ENCODE assay signal across 27 cellular contexts in the genomic region with DNA sequence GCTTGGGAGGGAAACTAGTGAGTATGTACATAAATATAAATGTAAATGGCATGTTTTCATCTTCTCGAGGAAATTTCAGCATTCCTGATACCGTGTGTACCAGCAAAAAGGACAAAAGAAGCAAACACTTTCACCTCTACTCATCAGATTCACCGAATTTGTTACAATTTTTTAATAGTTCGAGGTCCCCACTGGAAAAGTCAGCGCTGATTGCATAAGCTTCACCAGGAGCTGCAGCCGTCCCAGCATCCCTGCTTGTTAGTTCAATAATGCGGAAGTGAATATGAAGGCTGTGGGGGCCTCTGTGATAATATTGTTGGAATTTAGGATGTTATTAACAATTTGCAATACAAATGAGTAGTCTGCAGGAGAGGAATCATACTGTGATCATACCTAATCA.
"Had no signal": no experiment of that assay in that cellular context is flagged by ENCODE, and none has a peak within 500 bp of the region (broad histone marks: within the 10 kb centered on the region; RNA-seq: fewer than 3 reads in every experiment).

No MANE protein-coding gene starts in this region.

- H3K9me3 Mint-ChIP-seq: stimulated activated naive B cell treated with anti-CD40 and anti-IgM and Interleukin-4, amounts not matched to agents 10 μg/mL and 1 μg/mL and 100 μg/mL, for 72 hours; type B pancreatic cell had no signal

- H3K4me1 ChIP-seq: stomach, suprapubic skin, testis, thyroid gland, tibial artery, transverse colon, upper lobe of left lung, upper lobe of right lung, uterus, vagina had no signal

- H3K4me1 Mint-ChIP-seq: stimulated activated effector memory CD8-positive, alpha-beta T cell treated with anti-CD3 and anti-CD28 coated beads, Interleukin-12 subunit alpha, Interleukin-12 subunit beta, amount 100 ng/mL, for 72 hours; stimulated activated memory B cell treated with anti-CD40 and anti-IgM and Interleukin-4, amounts not matched to agents 10 μg/mL and 1 μg/mL and 100 μg/mL, for 72 hours; stimulated activated naive B cell treated with anti-CD40 and anti-IgM and Interleukin-4, amounts not matched to agents 10 μg/mL and 1 μg/mL and 100 μg/mL, for 72 hours; stimulated activated naive CD8-positive, alpha-beta T cell treated with anti-CD3 and anti-CD28 coated beads, Interleukin-15, amount 100 ng/mL, for 72 hours had no signal

- DNase-seq: stimulated activated CD4-positive, alpha-beta T cell treated with anti-CD3 and anti-CD28 coated beads, Interleukin-2, amount 100 ng/mL, for 48 hours; stimulated activated CD4-positive, alpha-beta T cell treated with anti-CD3 and anti-CD28 coated beads, Interleukin-4, amount 100 ng/mL, for 1 hour; stimulated activated CD4-positive, alpha-beta T cell treated with anti-CD3 and anti-CD28 coated beads, Interleukin-4, amount 100 ng/mL, for 24 hours; stimulated activated CD4-positive, alpha-beta T cell treated with anti-CD3 and anti-CD28 coated beads, Interleukin-4, amount 100 ng/mL, for 4 hours; stimulated activated CD8-positive, alpha-beta memory T cell treated with anti-CD3 and anti-CD28 coated beads, Interleukin-4, amount 100 ng/mL, for 48 hours; stimulated activated naive B cell treated with anti-CD40 and anti-IgM and Interleukin-4, amounts not matched to agents 10 μg/mL and 1 μg/mL and 100 μg/mL, for 72 hours; stimulated activated naive CD4-positive, alpha-beta T cell; stimulated activated naive CD4-positive, alpha-beta T cell treated with Interleukin-2 at 50 U/mL for 16 hours; stimulated activated naive CD8-positive, alpha-beta T cell treated with anti-CD3 and anti-CD28 coated beads, Interleukin-15, amount 100 ng/mL, for 72 hours; stimulated activated naive CD8-positive, alpha-beta T cell treated with anti-CD3 and anti-CD28 coated beads, Interleukin-15, Interleukin-2, amounts not matched to agents 100 U/mL and 50 U/mL, for 24 hours; stomach; substantia nigra; testis; thyroid gland; tibial artery; transverse colon; upper lobe of left lung; upper lobe of right lung; uterus had no signal

- H3K4me3 ChIP-seq: stomach, suprapubic skin, testis, thoracic aorta, thyroid gland, tibial artery, transverse colon, upper lobe of left lung, upper lobe of right lung, uterus, vagina had no signal

- H3K36me3 Mint-ChIP-seq: stimulated activated effector memory CD8-positive, alpha-beta T cell treated with anti-CD3 and anti-CD28 coated beads, Interleukin-12 subunit alpha, Interleukin-12 subunit beta, amount 100 ng/mL, for 72 hours; stimulated activated memory B cell treated with anti-CD40 and anti-IgM and Interleukin-4, amounts not matched to agents 10 μg/mL and 1 μg/mL and 100 μg/mL, for 72 hours; stimulated activated naive B cell treated with anti-CD40 and anti-IgM and Interleukin-4, amounts not matched to agents 10 μg/mL and 1 μg/mL and 100 μg/mL, for 72 hours; type B pancreatic cell had no signal

- H3K27ac Mint-ChIP-seq: stimulated activated effector memory CD8-positive, alpha-beta T cell treated with anti-CD3 and anti-CD28 coated beads, Interleukin-12 subunit alpha, Interleukin-12 subunit beta, amount 100 ng/mL, for 72 hours; stimulated activated memory B cell treated with anti-CD40 and anti-IgM and Interleukin-4, amounts not matched to agents 10 μg/mL and 1 μg/mL and 100 μg/mL, for 72 hours; stimulated activated naive B cell treated with anti-CD40 and anti-IgM and Interleukin-4, amounts not matched to agents 10 μg/mL and 1 μg/mL and 100 μg/mL, for 72 hours; stimulated activated naive CD8-positive, alpha-beta T cell treated with anti-CD3 and anti-CD28 coated beads, Interleukin-15, amount 100 ng/mL, for 72 hours; stimulated activated naive CD8-positive, alpha-beta T cell treated with anti-CD3 and anti-CD28 coated beads, Interleukin-15, Interleukin-2, amounts not matched to agents 100 ng/mL and 50 ng/mL, for 24 hours; type B pancreatic cell had no signal

- H3K36me3 ChIP-seq: stomach, suprapubic skin, thoracic aorta, thyroid gland, tibial artery, transverse colon, upper lobe of left lung, upper lobe of right lung, uterus, vagina had no signal

- H3K4me3 Mint-ChIP-seq: stimulated activated effector memory CD8-positive, alpha-beta T cell treated with anti-CD3 and anti-CD28 coated beads, Interleukin-12 subunit alpha, Interleukin-12 subunit beta, amount 100 ng/mL, for 72 hours; stimulated activated memory B cell treated with anti-CD40 and anti-IgM and Interleukin-4, amounts not matched to agents 10 μg/mL and 1 μg/mL and 100 μg/mL, for 72 hours; stimulated activated naive B cell treated with anti-CD40 and anti-IgM and Interleukin-4, amounts not matched to agents 10 μg/mL and 1 μg/mL and 100 μg/mL, for 72 hours; stimulated activated naive CD8-positive, alpha-beta T cell treated with anti-CD3 and anti-CD28 coated beads, Interleukin-15, amount 100 ng/mL, for 72 hours; stimulated activated naive CD8-positive, alpha-beta T cell treated with anti-CD3 and anti-CD28 coated beads, Interleukin-15, Interleukin-2, amounts not matched to agents 100 ng/mL and 50 ng/mL, for 24 hours; type B pancreatic cell had no signal

- H3K27me3 ChIP-seq: stomach, suprapubic skin, testis, thyroid gland, tibial artery, transverse colon, upper lobe of left lung, upper lobe of right lung, uterus, vagina had no signal

- H3K9me3 ChIP-seq: stomach, suprapubic skin, testis, thoracic aorta, thyroid gland, tibial artery, transverse colon, upper lobe of left lung, upper lobe of right lung, uterus, vagina had no signal

- FAIRE-seq: urothelium cell line had no signal

- H3K27me3 Mint-ChIP-seq: stimulated activated memory B cell treated with anti-CD40 and anti-IgM and Interleukin-4, amounts not matched to agents 10 μg/mL and 1 μg/mL and 100 μg/mL, for 72 hours; stimulated activated naive B cell treated with anti-CD40 and anti-IgM and Interleukin-4, amounts not matched to agents 10 μg/mL and 1 μg/mL and 100 μg/mL, for 72 hours; stimulated activated naive CD8-positive, alpha-beta T cell treated with anti-CD3 and anti-CD28 coated beads, Interleukin-15, amount 100 ng/mL, for 72 hours; stimulated activated naive CD8-positive, alpha-beta T cell treated with anti-CD3 and anti-CD28 coated beads, Interleukin-15, Interleukin-2, amounts not matched to agents 100 ng/mL and 50 ng/mL, for 24 hours; type B pancreatic cell had no signal

- ATAC-seq: stimulated activated effector memory CD8-positive, alpha-beta T cell treated with anti-CD3 and anti-CD28 coated beads, Interleukin-12 subunit alpha, Interleukin-12 subunit beta, amount 100 ng/mL, for 72 hours; stimulated activated memory B cell treated with anti-CD40 and anti-IgM and Interleukin-4, amounts not matched to agents 10 μg/mL and 1 μg/mL and 100 μg/mL, for 72 hours; stimulated activated naive B cell treated with anti-CD40 and anti-IgM and Interleukin-4, amounts not matched to agents 10 μg/mL and 1 μg/mL and 100 μg/mL, for 72 hours; stimulated activated naive CD8-positive, alpha-beta T cell treated with anti-CD3 and anti-CD28 coated beads, Interleukin-15, amount 100 ng/mL, for 72 hours; stimulated activated naive CD8-positive, alpha-beta T cell treated with anti-CD3 and anti-CD28 coated beads, Interleukin-15, Interleukin-2, amounts not matched to agents 100 U/mL and 50 U/mL, for 24 hours; upper lobe of right lung had no signal

- H3K27ac ChIP-seq: stomach, suprapubic skin, testis, thoracic aorta, thyroid gland, tibial artery, transverse colon, upper lobe of left lung, upper lobe of right lung, uterus, vagina had no signal
